Comparison of ENCODE assay signal across 2 cellular contexts in genomic region chr4:16865209-16865896, GRCh38.
TF ChIP-seq lines count a peak whose summit lies in the region.

No MANE protein-coding gene starts in this region.

TF ChIP-seq in GM23338, 12 proteins besides CTCF, POLR2A, EP300 and RAD21 (continued from another document):
- TF ChIP-seq REST (IDR thresholded peaks at IDR 0.05; ENCODE audit: unreplicated experiment): no peak
- no peak for TF ChIP-seq STAT1 (IDR thresholded peaks at IDR 0.05; ENCODE audit: unreplicated experiment)
- TF ChIP-seq POLR2AphosphoS5 (IDR thresholded peaks at IDR 0.05; ENCODE audit: low read depth): no peak
- no peak for TF ChIP-seq ZNF462 (CRISPR knock-in tag; IDR thresholded peaks at IDR 0.05)
- TF ChIP-seq ZNF114 (CRISPR knock-in tag; IDR thresholded peaks at IDR 0.05): no peak
- TF ChIP-seq JUNB (IDR thresholded peaks at IDR 0.05; ENCODE audit: unreplicated experiment): no peak
- TF ChIP-seq NANOG (IDR thresholded peaks at IDR 0.05; ENCODE audit: borderline replicate concordance): no peak
- TF ChIP-seq ZNF331 (CRISPR knock-in tag; IDR thresholded peaks at IDR 0.05; ENCODE audit: low read depth): no peak
- no peak for TF ChIP-seq EZH2 (IDR thresholded peaks at IDR 0.05; ENCODE audit: low read depth, unreplicated experiment)

TF ChIP-seq in WTC11, 78 proteins besides CTCF, POLR2A, EP300 and RAD21 (continued from another document):
- TF ChIP-seq ZNF512 (CRISPR knock-in tag; IDR thresholded peaks at IDR 0.05; ENCODE audit: borderline replicate concordance): no peak
- TF ChIP-seq MYBL2 (CRISPR knock-in tag; IDR thresholded peaks at IDR 0.05): no peak
- TF ChIP-seq E2F5 (CRISPR knock-in tag; IDR thresholded peaks at IDR 0.05): no peak
